Comparison of ENCODE assay signal across 9 cellular contexts in genomic region chr22:19149047-19149883, GRCh38. TPM values are rescaled to one million over a fixed set of nuclear protein-coding genes. Genes with fewer than 3 reads are reported as not detected.
DNase-seq lines count a peak whose midpoint lies in the region; TF ChIP-seq lines count a peak whose summit lies in the region.
"Had no signal": no experiment of that assay in that cellular context is flagged by ENCODE, and none has a peak within 500 bp of the region (broad histone marks: within the 10 kb centered on the region; RNA-seq: fewer than 3 reads in every experiment).

No MANE protein-coding gene starts in this region.

- intact Hi-C loops in A673 (cut with micrococcal nuclease; ENCODE audit: unreplicated experiment): no loop called here
- intact Hi-C loops in transverse colon (cut with DNase I; ENCODE audit: low total_unique reads): no loop called here

- TF ChIP-seq EP300 in transverse colon (IDR thresholded peaks at IDR 0.05; ENCODE audit: low read depth): no peak

- H3K9me3 ChIP-seq in HEK293 (ENCODE audit: control insufficient read depth, insufficient read depth, low read depth, low read length) (no peaks in the 10 kb centered on the region), A673 (ENCODE audit: low read depth, low read length, poor library complexity, severe bottlenecking) (no peaks in the 10 kb centered on the region), transverse colon (peaks cover 0 to 4% of the 10 kb centered on the region in 2 donors)

- H3K4me1 ChIP-seq in HEK293 (ENCODE audit: control insufficient read depth, insufficient read depth, low read length) (no peaks in the 10 kb centered on the region), A673 (ENCODE audit: insufficient read depth, low read length, poor library complexity, severe bottlenecking) (no peaks in the 10 kb centered on the region), transverse colon (peaks cover 0 to 13% (median 9%) of the 10 kb centered on the region in 4 donors)

- no peak overlapping the region for H3K27ac ChIP-seq in HEK293 (ENCODE audit: extremely low read depth, low read depth, low read length)
- H3K27ac ChIP-seq in A673 (ENCODE audit: low read depth, low read length, poor library complexity, severe bottlenecking): no peak overlapping the region
- H3K27ac ChIP-seq in transverse colon: no peak overlapping the region

- POLR2A ChIA-PET in HEK293 (lab: Yijun Ruan, JAX) (interaction anchor here (1.0 kb wide), 1 partner anchor 29 kb away, joined by 5 read pairs; the partner anchor contains the start of gene SLC25A1), A673 (lab: Charles Lee; ENCODE audit: low non-redundant PET) (no interaction called here)

- BruUV-seq in A673 (replicated peaks; lab: Mats Ljungman, UMichigan): no TSS peak

- peak overlapping the region; percentile 7; the same call in 1 of the 2 replicates for H3K4me3 ChIP-seq in HEK293 (ENCODE audit: low read depth, low read length)
- no peak overlapping the region for H3K4me3 ChIP-seq in fibroblast of mammary gland (ENCODE audit: control insufficient read depth, low read depth, low read length)
- no peak overlapping the region for H3K4me3 ChIP-seq in A673 (ENCODE audit: low read depth, low read length, poor library complexity, severe bottlenecking)
- peak overlapping the region in 2 of 4 donors; percentile 22 to 26 for H3K4me3 ChIP-seq in transverse colon

- H3K27me3 ChIP-seq in A673 (replicated peaks; ENCODE audit: insufficient read depth, low read depth, low read length, poor library complexity) (peaks cover 74% of the 10 kb centered on the region), transverse colon (peaks cover 65% of the 10 kb centered on the region)

- H3K36me3 ChIP-seq in HEK293 (ENCODE audit: control insufficient read depth in 2 of 2, insufficient read depth in 1 of 2, low read length in 2 of 2): no peaks in the 10 kb centered on the region
- H3K36me3 ChIP-seq in A673 (ENCODE audit: insufficient read depth, low read length, poor library complexity, severe bottlenecking): no peaks in the 10 kb centered on the region
- no peaks in the 10 kb centered on the region for H3K36me3 ChIP-seq in transverse colon

- WGBS in transverse colon (ENCODE audit: low coverage in 1 of 2), 2 donors: 0 to 13% methylated on average over 3 to 78 of the region's 92 CpGs

- CTCF ChIA-PET in HEK293 (lab: Yijun Ruan, JAX) (interaction anchor here (0.7 to 0.9 kb wide), 2 partner anchors 21 to 30 kb away, joined by 3 to 4 read pairs; partner anchors contain the start of gene SLC25A1), A673 (lab: Charles Lee) (interaction anchor here (0.9 kb wide), 1 partner anchor 480 kb away, joined by 3 read pairs; no protein-coding TSS in a partner anchor)

- no peak for TF ChIP-seq POLR2A in transverse colon (IDR thresholded peaks at IDR 0.05)

- in situ Hi-C loops in transverse colon (cut with MboI; ENCODE audit: low pct_ligation_motif_present in 1 of 4, low pct_unique_long_range_greater_than_20kb in 1 of 4, low sequenced_read_pairs in 3 of 4): loop anchor here in 1 of 4 donors (25.0 kb wide), 1 partner anchor 488 kb away; no protein-coding TSS in a partner anchor

- DNase-seq in T-helper 9 cell (peak; percentile 25), fibroblast of mammary gland (ENCODE audit: low read depth) (peak; percentile 12), kidney tubule cell (ENCODE audit: low spot score) (no peak), cerebellar cortex (ENCODE audit: low spot score) (no peak), A673 (ENCODE audit: low spot score) (no peak), transverse colon (no peak)
- peak; percentile 30 for DNase-seq in stimulated activated CD4-positive, alpha-beta T cell treated with anti-CD3 and anti-CD28 coated beads, Interleukin-1b, Interleukin-23, amount 100 ng/mL, for 48 hours

- TF ChIP-seq CTCF in HEK293 (tag by site-specific recombination; IDR thresholded peaks at IDR 0.05): no peak
- no peak for TF ChIP-seq CTCF in fibroblast of mammary gland (conservative IDR thresholded peaks at IDR 0.05; ENCODE audit: control insufficient read depth, insufficient read depth, low read depth, low read length)
- TF ChIP-seq CTCF in A673 (conservative IDR thresholded peaks at IDR 0.05; ENCODE audit: low read depth, low read length): no peak
- TF ChIP-seq CTCF in transverse colon (IDR thresholded peaks at IDR 0.05): no peak

TF ChIP-seq in HEK293, 187 proteins besides CTCF, POLR2A, EP300 and RAD21 (continues in another document):
- peak; percentile 55; the same call in 1 of the 2 replicates for TF ChIP-seq PBX3 (CRISPR knock-in tag; IDR thresholded peaks at IDR 0.05)
- TF ChIP-seq KLF1 (tag by site-specific recombination; IDR thresholded peaks at IDR 0.05): peak; percentile 43; the same call in 1 of the 2 replicates
- TF ChIP-seq ZSCAN5A (tag by site-specific recombination; IDR thresholded peaks at IDR 0.05): no peak
- no peak for TF ChIP-seq ZNF169 (tag by site-specific recombination; IDR thresholded peaks at IDR 0.05)
- TF ChIP-seq ZNF391 (tag by site-specific recombination; IDR thresholded peaks at IDR 0.05; ENCODE audit: borderline replicate concordance, low read depth): no peak
- no peak for TF ChIP-seq ZNF24 (tag by site-specific recombination; IDR thresholded peaks at IDR 0.05)
- peak; percentile 58 for TF ChIP-seq ZBTB8A (tag by site-specific recombination; IDR thresholded peaks at IDR 0.05)
- 0 out of 2 replicates have a peak, but pooled peaks have one; percentile 18 for TF ChIP-seq ZNF341 (tag by site-specific recombination; IDR thresholded peaks at IDR 0.05; ENCODE audit: low read depth)
- peak; percentile 75 for TF ChIP-seq ZBTB26 (tag by site-specific recombination; optimal IDR thresholded peaks at IDR 0.05)
- peak; percentile 49 for TF ChIP-seq SP2 (tag by site-specific recombination; IDR thresholded peaks at IDR 0.05)
- peak; percentile 34; the same call in 1 of the 2 replicates for TF ChIP-seq ZBTB20 (tag by site-specific recombination; IDR thresholded peaks at IDR 0.05)
- no peak for TF ChIP-seq KLF8 (tag by site-specific recombination; IDR thresholded peaks at IDR 0.05)
- no peak for TF ChIP-seq REPIN1 (tag by site-specific recombination; IDR thresholded peaks at IDR 0.05; ENCODE audit: low read depth)
- no peak for TF ChIP-seq ZNF747 (tag by site-specific recombination; IDR thresholded peaks at IDR 0.05)
- TF ChIP-seq ZXDB (tag by site-specific recombination; IDR thresholded peaks at IDR 0.05): no peak
- TF ChIP-seq ZNF335 (tag by site-specific recombination; conservative IDR thresholded peaks at IDR 0.05): peak; percentile 50

RNA-seq across cellular contexts. Expression of gene GSC2, which starts 0.8 kb away (rescaled TPM):
- total RNA-seq in A673 (2021) (not detected in 2 replicates), transverse colon (not detected)

RNA-seq across cellular contexts. Expression of gene ESS2, which starts 4.8 kb away (rescaled TPM):
- 21.1 and 21.4 TPM in 2 replicates for total RNA-seq in A673 (2021)
- total RNA-seq in transverse colon: 10 to 100 TPM in 2 of 4 donors, 1 to 10 TPM in 2; 3.8 to 13.7 (median 10.4) TPM

RNA-seq across cellular contexts. Expression of gene TSSK2, which starts 18.2 kb away (rescaled TPM):
- total RNA-seq in A673 (2021) (not detected in 2 replicates), transverse colon (not detected)
- total RNA-seq: temporal lobe had no signal

RNA-seq across cellular contexts. Expression of gene DGCR2, which starts 27.1 kb away (rescaled TPM):
- 41.1 and 47.3 TPM in 2 replicates for total RNA-seq in A673 (2021)
- total RNA-seq in transverse colon: 100 to 1,000 TPM in 1 of 4 donors, 10 to 100 TPM in 3; 71.6 to 106 (median 94.3) TPM

RNA-seq across cellular contexts. Expression of gene SLC25A1, which starts 29.3 kb away (rescaled TPM):
- total RNA-seq in A673 (2021) (91.0 and 115 TPM in 2 replicates), transverse colon (100 to 1,000 TPM in 3 of 4 donors, 10 to 100 TPM in 1; 80.2 to 146 (median 132) TPM)

Comparison
In these comparisons a context has a peak if more than half of its experiments do, and no peak if none do; other contexts are left out.
1. DNase-seq: peak in T-helper 9 cell (single experiment), fibroblast of mammary gland (single experiment) and stimulated activated CD4-positive, alpha-beta T cell treated with anti-CD3 and anti-CD28 coated beads, Interleukin-1b, Interleukin-23, amount 100 ng/mL, for 48 hours (single experiment); none in kidney tubule cell (single experiment), cerebellar cortex (single experiment), A673 (single experiment) and transverse colon (single experiment).